Comparison of ENCODE assay signal across 32 cellular contexts in the genomic region with DNA sequence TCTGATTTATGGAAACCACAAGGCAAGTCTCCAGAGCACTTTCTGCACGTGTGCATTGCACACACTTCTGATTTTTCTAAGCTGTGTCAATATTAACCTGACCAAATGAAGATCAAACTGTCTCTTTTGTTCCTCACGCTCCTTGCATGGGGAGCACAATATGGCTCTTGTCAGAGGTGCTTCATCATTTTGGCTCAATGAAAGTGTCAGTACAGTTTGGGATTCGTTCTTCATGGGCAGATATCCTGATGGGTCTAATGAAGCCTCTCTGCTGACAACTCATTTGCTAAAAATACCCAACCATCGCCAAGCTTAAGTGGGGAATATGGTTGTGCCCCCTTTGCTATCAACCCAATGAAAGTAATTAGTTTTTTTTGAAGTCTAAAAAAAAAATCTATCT.
DNase-seq lines count a peak whose midpoint lies in the region; ATAC-seq, FAIRE-seq and TF ChIP-seq lines count a peak whose summit lies in the region.
"Had no signal": no experiment of that assay in that cellular context is flagged by ENCODE, and none has a peak within 500 bp of the region (broad histone marks: within the 10 kb centered on the region; RNA-seq: fewer than 3 reads in every experiment).

No MANE protein-coding gene starts in this region.

- no peak for ATAC-seq in GM19035 (IDR thresholded peaks at IDR 0.05; ENCODE audit: unreplicated experiment)
- no peak for ATAC-seq in GM18520 (IDR thresholded peaks at IDR 0.05; ENCODE audit: unreplicated experiment)
- ATAC-seq: activated CD8-positive, alpha-beta memory T cell treated with anti-CD3 and anti-CD28 coated beads, Interleukin-2, amount 10 ng/mL, durations not matched to agents 7 days and 5 days; activated naive CD8-positive, alpha-beta T cell treated with anti-CD3 and anti-CD28 coated beads, Interleukin-2, amount 50 U/mL, for 24 hours; activated T-cell treated with anti-CD3 and anti-CD28 coated beads, Interleukin-2, amount 50 U/mL, for 4 hours; lower lobe of right lung; right cardiac atrium; T-cell had no signal

- no peak for FAIRE-seq in D721Med (lab: Jason Lieb, UNC)
- FAIRE-seq: astrocyte, H54, HTR-8/SVneo, TTC549 had no signal

- peak; percentile 68 for DNase-seq in DMS153 treated with DMSO at 0.1 percent for 48 hours (lab: John Stamatoyannopoulos, UW; ENCODE audit: unreplicated experiment)
- peak; percentile 69 for DNase-seq in NCI-H1417 treated with DMSO at 0.1 percent for 48 hours (lab: John Stamatoyannopoulos, UW)
- peak; percentile 41 for DNase-seq in NCI-H510A (lab: John Stamatoyannopoulos, UW)
- DNase-seq in cerebellar nuclear complex (lab: John Stamatoyannopoulos, UW), result peak; percentile 44 to 77
- DNase-seq in D721Med (ENCODE audit: insufficient read length, low spot score), result no peak
- DNase-seq: activated CD8-positive, alpha-beta memory T cell treated with anti-CD3 and anti-CD28 coated beads, Interleukin-2, amount 10 ng/mL, durations not matched to agents 7 days and 5 days; activated gamma-delta T cell treated with Interleukin-2 at 50 U/mL for 16 hours; activated naive CD8-positive, alpha-beta T cell treated with anti-CD3 and anti-CD28 coated beads, Interleukin-2, amount 50 U/mL, for 24 hours; activated T-cell treated with anti-CD3 and anti-CD28 coated beads, Interleukin-2, amount 50 U/mL, for 4 hours; Caco-2; cortex of kidney; effector memory CD4-positive, alpha-beta T cell; hippocampal formation; lower lobe of right lung; midbrain; naive B cell; NCI-H1436 treated with DMSO at 0.1 percent for 48 hours; NCI-H226; OCI-M1; posterior cingulate gyrus; right cardiac atrium; stimulated activated CD4-positive, alpha-beta T cell treated with anti-CD3 and anti-CD28 coated beads, Interleukin-1b, Interleukin-23, amount 100 ng/mL, for 48 hours; stimulated activated CD8-positive, alpha-beta memory T cell treated with anti-CD3 and anti-CD28 coated beads, Interleukin-4, amount 100 ng/mL, for 48 hours; stomach; T-cell; tibial artery had no signal

- TF ChIP-seq CTCF in D721Med (IDR thresholded peaks at IDR 0.05; ENCODE audit: insufficient read depth, missing control alignments), result no peak
